ENCODE assay signal across 9 cellular contexts in genomic region chr3:47476644-47477199, GRCh38. TPM values are rescaled to one million over a fixed set of nuclear protein-coding genes. Genes with fewer than 3 reads are reported as not detected.
DNase-seq lines count a peak whose midpoint lies in the region; ATAC-seq, FAIRE-seq and TF ChIP-seq lines count a peak whose summit lies in the region.
"Had no signal": no experiment of that assay in that cellular context is flagged by ENCODE, and none has a peak within 500 bp of the region (broad histone marks: within the 10 kb centered on the region; RNA-seq: fewer than 3 reads in every experiment).

No MANE protein-coding gene starts in this region.

- FAIRE-seq in HepG2 (lab: Jason Lieb, UNC): no peak

- H3K27me3 ChIP-seq in HepG2 (ENCODE audit: control insufficient read depth in 1 of 2, insufficient read depth in 2 of 2, low read length in 2 of 2) (no peaks in the 10 kb centered on the region; a peak in 1 of 5 replicates), stomach (no peaks in the 10 kb centered on the region)

- CTCF ChIA-PET in HepG2 (lab: Yijun Ruan, JAX; ENCODE audit: low intra/inter-chr PET ratio, low total read pairs): interaction anchor here (1.4 to 2.5 kb wide), 2 partner anchors 37 to 55 kb away, joined by 12 to 36 read pairs; no protein-coding TSS in a partner anchor

- no peak overlapping the region for H3K27ac Mint-ChIP-seq in T-helper 2 cell treated with Interferon-gamma antibody and Interleukin-4, amounts not matched to agents 5 μg/mL and 100 μg/mL, for 36 hours
- peak overlapping the region; percentile 91 for H3K27ac Mint-ChIP-seq in activated T-helper 17 cell treated with anti-CD3 and anti-CD28 coated beads, Interleukin-2, amount 50 U/mL, for 72 hours

- peaks cover 3% of the 10 kb centered on the region for H3K36me3 Mint-ChIP-seq in T-helper 2 cell treated with Interferon-gamma antibody and Interleukin-4, amounts not matched to agents 5 μg/mL and 100 μg/mL, for 36 hours (ENCODE audit: low read depth)
- H3K36me3 Mint-ChIP-seq in activated T-helper 17 cell treated with anti-CD3 and anti-CD28 coated beads, Interleukin-2, amount 50 U/mL, for 72 hours (ENCODE audit: low read depth): no peaks in the 10 kb centered on the region

- H3K4me3 Mint-ChIP-seq in T-helper 2 cell treated with Interferon-gamma antibody and Interleukin-4, amounts not matched to agents 5 μg/mL and 100 μg/mL, for 36 hours: peak overlapping the region; percentile 87
- H3K4me3 Mint-ChIP-seq in activated T-helper 17 cell treated with anti-CD3 and anti-CD28 coated beads, Interleukin-2, amount 50 U/mL, for 72 hours: peak overlapping the region; percentile 96

- POLR2A ChIA-PET in HepG2 (lab: Yijun Ruan, JAX): interaction anchor here (1.0 to 2.7 kb wide), 3 partner anchors 33 to 52 kb away, joined by 3 to 30 read pairs (median 12); no protein-coding TSS in a partner anchor

- H3K4me1 ChIP-seq in HepG2 (ENCODE audit: insufficient read depth, low read length) (peaks cover 37% of the 10 kb centered on the region), stomach (peaks cover 18 to 35% (median 31%) of the 10 kb centered on the region in 4 donors)

- BruUV-seq in HepG2 (replicated peaks; lab: Mats Ljungman, UMichigan): no TSS peak

- H3K79me2 ChIP-seq in HepG2 (ENCODE audit: insufficient read depth, low read length): peaks cover 27% of the 10 kb centered on the region

- ATAC-seq in activated T-helper 17 cell treated with anti-CD3 and anti-CD28 coated beads, Interleukin-2, amount 50 U/mL, for 72 hours (replicated peaks): no peak
- ATAC-seq in HepG2 (no peak), GM19395 (IDR thresholded peaks at IDR 0.05; ENCODE audit: unreplicated experiment) (no peak)

- H3K27ac ChIP-seq in HepG2 (ENCODE audit: extremely low read length, insufficient read depth, low read length) (no peak overlapping the region), stomach (peak overlapping the region in 3 of 5 donors; percentile 84 to 90 (median 87))

- peaks cover 14% of the 10 kb centered on the region for H4K20me1 ChIP-seq in HepG2 (ENCODE audit: insufficient read depth, low read length)

- TF ChIP-seq RAD21 in HepG2 (CRISPR knock-in tag; IDR thresholded peaks at IDR 0.05): no peak

- peak overlapping the region; percentile 76; the same call in 1 of the 2 replicates for H3K9ac ChIP-seq in HepG2 (ENCODE audit: insufficient read depth, low read depth, low read length)

- intact Hi-C loops in HepG2 (cut with micrococcal nuclease; ENCODE audit: unreplicated experiment): loop anchor here (5.0 kb wide), 1 partner anchor 36 kb away; the partner anchor contains the start of gene ELP6
- intact Hi-C loops in stomach (cut with DNase I; ENCODE audit: low total_unique reads): loop anchor here (5.0 kb wide), 1 partner anchor 54 kb away; no protein-coding TSS in a partner anchor

- TF ChIP-seq EP300 in HepG2 (IDR thresholded peaks at IDR 0.05; ENCODE audit: low read depth in 2 of 2, low read length in 2 of 2) (no peak), HepG2 (CRISPR knock-in tag; IDR thresholded peaks at IDR 0.05; ENCODE audit: borderline replicate concordance) (no peak), stomach (IDR thresholded peaks at IDR 0.05) (no peak)

- no peaks in the 10 kb centered on the region for H3K9me3 Mint-ChIP-seq in T-helper 2 cell treated with Interferon-gamma antibody and Interleukin-4, amounts not matched to agents 5 μg/mL and 100 μg/mL, for 36 hours
- no peaks in the 10 kb centered on the region for H3K9me3 Mint-ChIP-seq in activated T-helper 17 cell treated with anti-CD3 and anti-CD28 coated beads, Interleukin-2, amount 50 U/mL, for 72 hours

- H3K27me3 Mint-ChIP-seq in T-helper 2 cell treated with Interferon-gamma antibody and Interleukin-4, amounts not matched to agents 5 μg/mL and 100 μg/mL, for 36 hours (ENCODE audit: low read depth): no peaks in the 10 kb centered on the region
- no peaks in the 10 kb centered on the region for H3K27me3 Mint-ChIP-seq in activated T-helper 17 cell treated with anti-CD3 and anti-CD28 coated beads, Interleukin-2, amount 50 U/mL, for 72 hours

- TF ChIP-seq POLR2A in HepG2 (IDR thresholded peaks at IDR 0.05; ENCODE audit: insufficient read depth in 1 of 2, low read depth in 2 of 2, low read length in 2 of 2) (no peak), stomach (IDR thresholded peaks at IDR 0.05) (no peak)

- peaks cover 16% of the 10 kb centered on the region for H3K4me1 Mint-ChIP-seq in T-helper 2 cell treated with Interferon-gamma antibody and Interleukin-4, amounts not matched to agents 5 μg/mL and 100 μg/mL, for 36 hours (ENCODE audit: low read depth)
- H3K4me1 Mint-ChIP-seq in activated T-helper 17 cell treated with anti-CD3 and anti-CD28 coated beads, Interleukin-2, amount 50 U/mL, for 72 hours: peaks cover 8% of the 10 kb centered on the region

- DNase-seq in T-helper 2 cell treated with Interferon-gamma antibody and Interleukin-4, amounts not matched to agents 5 μg/mL and 100 μg/mL, for 36 hours (ENCODE audit: low spot score): no peak
- no peak for DNase-seq in T-helper 2 cell
- no peak for DNase-seq in HepG2 (ENCODE audit: low spot score)
- DNase-seq in stomach: no peak
- no peak for DNase-seq in stimulated activated CD4-positive, alpha-beta T cell treated with anti-CD3 and anti-CD28 coated beads, Interleukin-2, amount 100 ng/mL, for 48 hours
- DNase-seq in NCI-H1092 treated with DMSO at 0.1 percent for 48 hours (lab: John Stamatoyannopoulos, UW): no peak
- DNase-seq: ACHN had no signal

- 79% methylated on average over 6 of the region's 11 CpGs for WGBS in HepG2 (ENCODE audit: low lambda C conversion rate)
- 86 to 91% (median 89%) methylated on average over 6 to 11 of the region's 11 CpGs for WGBS in stomach, 5 donors

- TF ChIP-seq CTCF in HepG2 (CRISPR knock-in tag; IDR thresholded peaks at IDR 0.05): no peak
- TF ChIP-seq CTCF in stomach (IDR thresholded peaks at IDR 0.05): no peak

- H2AFZ ChIP-seq in HepG2 (ENCODE audit: low read length): peak overlapping the region; percentile 95

- H3K9me3 ChIP-seq in HepG2 (ENCODE audit: low read length) (no peaks in the 10 kb centered on the region), stomach (no peaks in the 10 kb centered on the region)

- H3K36me3 ChIP-seq in HepG2 (replicated peaks in 1 of 2; ENCODE audit: control insufficient read depth in 1 of 2, insufficient read depth in 2 of 2, low read length in 2 of 2) (no peaks in the 10 kb centered on the region), stomach (no peaks in the 10 kb centered on the region)

- peak overlapping the region; percentile 76 for H3K4me2 ChIP-seq in HepG2 (ENCODE audit: low read depth, low read length)

- H3K4me3 ChIP-seq in HepG2 (replicated peaks in 1 of 3; ENCODE audit: insufficient read depth in 1 of 3, low read depth in 2 of 3, low read length in 3 of 3) (peak overlapping the region in 2 of 3 experiments; percentile 51 to 81; a peak in 4 of 6 replicates), stomach (peak overlapping the region in 3 of 4 donors; percentile 91 to 99 (median 96))

- in situ Hi-C loops in HepG2 (cut with HindIII; ENCODE audit: extremely low pct_ligation_motif_present, low pct_unique_long_range_greater_than_20kb): loop anchor here (5.0 kb wide), 1 partner anchor 54 kb away; no protein-coding TSS in a partner anchor

RNA-seq across cellular contexts. Expression of gene SCAP, which starts 1.0 kb away (rescaled TPM):
- 10 to 100 TPM; 44.0 to 73.3 TPM for total RNA-seq in activated T-helper 17 cell treated with anti-CD3 and anti-CD28 coated beads, Interleukin-2, amount 50 U/mL, for 72 hours
- total RNA-seq in HepG2 (2016; rRNA removed; fragmentation: Illumina TruSeq; extraction: Trizol) (24.0 and 53.3 TPM in 2 replicates), stomach (100 to 1,000 TPM in 1 of 5 donors, 10 to 100 TPM in 4; 44.9 to 223 (median 56.2) TPM)
- total RNA-seq in HepG2 (2016; cell fraction: cytosol; rRNA removed; fragmentation: Illumina TruSeq; extraction: Trizol; ENCODE audit: low read depth): 52.3 and 54.3 TPM in 2 replicates
- total RNA-seq in HepG2 (2016; cell fraction: insoluble cytoplasmic fraction; rRNA removed; fragmentation: Illumina TruSeq; extraction: Trizol): 21.9 and 52.8 TPM in 2 replicates
- total RNA-seq in HepG2 (2016; cell fraction: membrane; rRNA removed; fragmentation: Illumina TruSeq; extraction: Trizol): 34.5 and 35.0 TPM in 2 replicates
- total RNA-seq in HepG2 (2016; cell fraction: nucleus; rRNA removed; fragmentation: Illumina TruSeq; extraction: Trizol): 54.5 and 63.6 TPM in 2 replicates
- polyA plus RNA-seq in HepG2 (2011; rRNA removed) (40.4 and 58.7 TPM in 2 replicates), stomach (10 to 100 TPM; 15.6 to 30.3 (median 24.0) TPM)
- polyA plus RNA-seq in HepG2 (2011; cell fraction: cytosol; rRNA removed): 31.5 and 35.0 TPM in 2 replicates
- polyA plus RNA-seq in HepG2 (2011; cell fraction: nucleus; rRNA removed): 134 and 142 TPM in 2 replicates
- polyA plus RNA-seq in HepG2 (2012): 70.2 and 73.6 TPM in 2 replicates
- 6.4 and 7.0 TPM in 2 replicates for polyA plus RNA-seq in HepG2 (2016; cell fraction: cytosol; fragmentation: Illumina TruSeq; extraction: Trizol; ENCODE audit: low read depth)
- polyA plus RNA-seq in HepG2 (2016; cell fraction: insoluble cytoplasmic fraction; fragmentation: Illumina TruSeq; extraction: Trizol; ENCODE audit: low read depth): 18.1 and 20.4 TPM in 2 replicates
- polyA plus RNA-seq in HepG2 (2016; cell fraction: membrane; fragmentation: Illumina TruSeq; extraction: Trizol; ENCODE audit: low read depth): 15.1 and 16.0 TPM in 2 replicates
- polyA plus RNA-seq in HepG2 (2016; cell fraction: nucleus; fragmentation: Illumina TruSeq; extraction: Trizol; ENCODE audit: insufficient read depth, low read depth): 85.3 and 87.4 TPM in 2 replicates
- polyA minus RNA-seq in HepG2 (2011; rRNA and poly(A)+ RNA removed; ENCODE audit: low replicate concordance): 122 and 226 TPM in 2 replicates
- 53.2 and 65.6 TPM in 2 replicates for polyA minus RNA-seq in HepG2 (2011; cell fraction: cytosol; rRNA and poly(A)+ RNA removed)
- polyA minus RNA-seq in HepG2 (2011; cell fraction: nucleus; rRNA and poly(A)+ RNA removed): 49.2 and 66.6 TPM in 2 replicates

RNA-seq across cellular contexts. Expression of gene ELP6, which starts 36.8 kb away (rescaled TPM):
- 10 to 100 TPM; 38.6 to 45.8 TPM for total RNA-seq in activated T-helper 17 cell treated with anti-CD3 and anti-CD28 coated beads, Interleukin-2, amount 50 U/mL, for 72 hours
- total RNA-seq in HepG2 (2016; rRNA removed; fragmentation: Illumina TruSeq; extraction: Trizol) (38.6 and 45.0 TPM in 2 replicates), stomach (10 to 100 TPM in 2 of 5 donors, 1 to 10 TPM in 2, not detected in 1; 6.2 to 18.0 (median 11.7) TPM)
- total RNA-seq in HepG2 (2016; cell fraction: cytosol; rRNA removed; fragmentation: Illumina TruSeq; extraction: Trizol; ENCODE audit: low read depth): 21.1 and 22.8 TPM in 2 replicates
- 40.9 and 43.5 TPM in 2 replicates for total RNA-seq in HepG2 (2016; cell fraction: insoluble cytoplasmic fraction; rRNA removed; fragmentation: Illumina TruSeq; extraction: Trizol)
- 31.1 and 33.1 TPM in 2 replicates for total RNA-seq in HepG2 (2016; cell fraction: membrane; rRNA removed; fragmentation: Illumina TruSeq; extraction: Trizol)
- 35.1 and 40.6 TPM in 2 replicates for total RNA-seq in HepG2 (2016; cell fraction: nucleus; rRNA removed; fragmentation: Illumina TruSeq; extraction: Trizol)
- polyA plus RNA-seq in HepG2 (2011; rRNA removed) (43.6 and 49.3 TPM in 2 replicates), stomach (10 to 100 TPM; 24.7 to 28.3 (median 25.7) TPM)
- polyA plus RNA-seq in HepG2 (2011; cell fraction: cytosol; rRNA removed): 48.6 and 55.2 TPM in 2 replicates
- 27.3 and 28.8 TPM in 2 replicates for polyA plus RNA-seq in HepG2 (2011; cell fraction: nucleus; rRNA removed)
- 15.1 and 17.2 TPM in 2 replicates for polyA plus RNA-seq in HepG2 (2012)
- 15.9 and 19.1 TPM in 2 replicates for polyA plus RNA-seq in HepG2 (2016; cell fraction: cytosol; fragmentation: Illumina TruSeq; extraction: Trizol; ENCODE audit: low read depth)
- 46.8 and 48.4 TPM in 2 replicates for polyA plus RNA-seq in HepG2 (2016; cell fraction: insoluble cytoplasmic fraction; fragmentation: Illumina TruSeq; extraction: Trizol; ENCODE audit: low read depth)
- 23.9 and 24.2 TPM in 2 replicates for polyA plus RNA-seq in HepG2 (2016; cell fraction: membrane; fragmentation: Illumina TruSeq; extraction: Trizol; ENCODE audit: low read depth)
- polyA plus RNA-seq in HepG2 (2016; cell fraction: nucleus; fragmentation: Illumina TruSeq; extraction: Trizol; ENCODE audit: insufficient read depth, low read depth): 63.6 and 69.2 TPM in 2 replicates
- 60.8 and 110 TPM in 2 replicates for polyA minus RNA-seq in HepG2 (2011; rRNA and poly(A)+ RNA removed; ENCODE audit: low replicate concordance)
- polyA minus RNA-seq in HepG2 (2011; cell fraction: cytosol; rRNA and poly(A)+ RNA removed): 12.7 and 18.2 TPM in 2 replicates
- polyA minus RNA-seq in HepG2 (2011; cell fraction: nucleus; rRNA and poly(A)+ RNA removed): 49.6 and 56.1 TPM in 2 replicates
